ENCODE assay signal across 21 cellular contexts in genomic region chr9:129354498-129354897, GRCh38.
DNase-seq lines count a peak whose midpoint lies in the region; ATAC-seq and TF ChIP-seq lines count a peak whose summit lies in the region.
"Had no signal": no experiment of that assay in that cellular context is flagged by ENCODE, and none has a peak within 500 bp of the region (broad histone marks: within the 10 kb centered on the region; RNA-seq: fewer than 3 reads in every experiment).

No MANE protein-coding gene starts in this region.

- CTCF ChIA-PET in IMR-90 (lab: Yijun Ruan, JAX) = no interaction called here
- CTCF ChIA-PET in activated CD4-positive, alpha-beta memory T cell treated with anti-CD3 and anti-CD28 coated beads, Interleukin-2, amount 10 ng/mL, durations not matched to agents 7 days and 5 days (lab: Charles Lee) = no interaction called here

- no peaks in the 10 kb centered on the region for H3K27me3 ChIP-seq in IMR-90 (ENCODE audit: control insufficient read depth, insufficient read depth, low read length)

- peaks cover 15% of the 10 kb centered on the region; the same call in 1 of the 2 replicates for H3K4me1 ChIP-seq in IMR-90 (ENCODE audit: control insufficient read depth, insufficient read depth, low read length)
- H3K4me1 ChIP-seq: Caco-2 had no signal

- H4K20me1 ChIP-seq in IMR-90 (ENCODE audit: insufficient read depth, low read length) = no peaks in the 10 kb centered on the region

- no peak overlapping the region for H3K23ac ChIP-seq in IMR-90 (ENCODE audit: low read depth, low read length)

- in situ Hi-C loops in IMR-90 (cut with MboI; ENCODE audit: low sequenced_read_pairs) = no loop called here

- H3K27ac ChIP-seq in IMR-90 (ENCODE audit: insufficient read depth, low read length) = no peak overlapping the region
- H3K27ac ChIP-seq: KMS-11, RWPE1 had no signal

- no peak overlapping the region for H2AK5ac ChIP-seq in IMR-90 (ENCODE audit: low read depth, low read length)

- H3K27me3 Mint-ChIP-seq in dendritic cell treated with granulocyte-macrophage colony-stimulating factor and Interleukin-4, amounts not matched to agents 40 ng/mL and 50 ng/mL, for 4 days = peaks cover 4% of the 10 kb centered on the region
- H3K27me3 Mint-ChIP-seq in nephron (ENCODE audit: low read depth) = no peaks in the 10 kb centered on the region
- no peaks in the 10 kb centered on the region for H3K27me3 Mint-ChIP-seq in type B pancreatic cell
- H3K27me3 Mint-ChIP-seq in activated CD4-positive, alpha-beta memory T cell treated with anti-CD3 and anti-CD28 coated beads, Interleukin-2, amount 10 ng/mL, durations not matched to agents 7 days and 5 days = peaks cover 9% of the 10 kb centered on the region

- H2BK120ac ChIP-seq in IMR-90 (ENCODE audit: low read depth, low read length) = no peak overlapping the region

- no peak overlapping the region for H3K4me3 Mint-ChIP-seq in dendritic cell treated with granulocyte-macrophage colony-stimulating factor and Interleukin-4, amounts not matched to agents 40 ng/mL and 50 ng/mL, for 4 days
- H3K4me3 Mint-ChIP-seq in nephron (no peak overlapping the region), type B pancreatic cell (no peak overlapping the region)
- H3K4me3 Mint-ChIP-seq in activated CD4-positive, alpha-beta memory T cell treated with anti-CD3 and anti-CD28 coated beads, Interleukin-2, amount 10 ng/mL, durations not matched to agents 7 days and 5 days = no peak overlapping the region
- H3K4me3 Mint-ChIP-seq: CD8-positive, alpha-beta T cell; GM23338; HFFc6 had no signal

- no peak for TF ChIP-seq RAD21 in IMR-90 (IDR thresholded peaks at IDR 0.05; ENCODE audit: low read length)

- no peak overlapping the region for H3K4me3 ChIP-seq in IMR-90 (ENCODE audit: insufficient read depth, low read depth, low read length)
- H3K4me3 ChIP-seq: GM23338, HAP-1 had no signal

- H4K8ac ChIP-seq in IMR-90 (ENCODE audit: low read depth in 2 of 2, low read length in 2 of 2) = no peak overlapping the region

- H3K36me3 Mint-ChIP-seq in dendritic cell treated with granulocyte-macrophage colony-stimulating factor and Interleukin-4, amounts not matched to agents 40 ng/mL and 50 ng/mL, for 4 days (ENCODE audit: low read depth) = no peaks in the 10 kb centered on the region
- H3K36me3 Mint-ChIP-seq in nephron (ENCODE audit: low read depth) = no peaks in the 10 kb centered on the region
- H3K36me3 Mint-ChIP-seq in type B pancreatic cell = no peaks in the 10 kb centered on the region
- H3K36me3 Mint-ChIP-seq in activated CD4-positive, alpha-beta memory T cell treated with anti-CD3 and anti-CD28 coated beads, Interleukin-2, amount 10 ng/mL, durations not matched to agents 7 days and 5 days (ENCODE audit: low read depth) = no peaks in the 10 kb centered on the region
- H3K36me3 Mint-ChIP-seq: CD8-positive, alpha-beta T cell had no signal

- peak overlapping the region; percentile 26 for H3K27ac Mint-ChIP-seq in dendritic cell treated with granulocyte-macrophage colony-stimulating factor and Interleukin-4, amounts not matched to agents 40 ng/mL and 50 ng/mL, for 4 days
- H3K27ac Mint-ChIP-seq in nephron (peak overlapping the region; percentile 49 to 95 (median 76)), type B pancreatic cell (peak overlapping the region; percentile 31)
- H3K27ac Mint-ChIP-seq in activated CD4-positive, alpha-beta memory T cell treated with anti-CD3 and anti-CD28 coated beads, Interleukin-2, amount 10 ng/mL, durations not matched to agents 7 days and 5 days = no peak overlapping the region
- H3K27ac Mint-ChIP-seq: CD8-positive, alpha-beta T cell; GM23338; HFFc6 had no signal

- TF ChIP-seq CTCF in IMR-90 (conservative IDR thresholded peaks at IDR 0.05; ENCODE audit: low read depth, low read length) (no peak), nephron (IDR thresholded peaks at IDR 0.05; ENCODE audit: unreplicated experiment in 3 of 3) (no peak), type B pancreatic cell (conservative IDR thresholded peaks at IDR 0.05) (no peak)

- POLR2A ChIA-PET in IMR-90 (lab: Charles Lee; ENCODE audit: unreplicated experiment) = no interaction called here
- POLR2A ChIA-PET in activated CD4-positive, alpha-beta memory T cell treated with anti-CD3 and anti-CD28 coated beads, Interleukin-2, amount 10 ng/mL, durations not matched to agents 7 days and 5 days (lab: Charles Lee) = no interaction called here

- no peak overlapping the region for H3K9ac ChIP-seq in IMR-90 (ENCODE audit: low read depth, low read length)
- H3K9ac ChIP-seq: KMS-11 had no signal

- peak overlapping the region; percentile 65 for H2AK9ac ChIP-seq in IMR-90 (replicated peaks; ENCODE audit: low read depth, low read length, poor library complexity)

- intact Hi-C loops in IMR-90 (cut with micrococcal nuclease) = no loop called here
- intact Hi-C loops in dendritic cell treated with granulocyte-macrophage colony-stimulating factor and Interleukin-4, amounts not matched to agents 40 ng/mL and 50 ng/mL, for 4 days (cut with micrococcal nuclease) = no loop called here

- H2BK20ac ChIP-seq in IMR-90 (ENCODE audit: low read depth, low read length) = no peak overlapping the region

- no TSS peak for BruUV-seq in IMR-90 (replicated peaks; lab: Mats Ljungman, UMichigan)

- DNase-seq in IMR-90 (no peak), type B pancreatic cell (ENCODE audit: extremely low spot score, unreplicated experiment) (no peak), NCI-H345 (lab: John Stamatoyannopoulos, UW) (no peak), cerebellar nuclear complex (lab: John Stamatoyannopoulos, UW) (no peak)
- DNase-seq in activated CD4-positive, alpha-beta memory T cell treated with anti-CD3 and anti-CD28 coated beads, Interleukin-2, amount 10 ng/mL, durations not matched to agents 7 days and 5 days = no peak
- DNase-seq: AML-193; C1 segment of cervical spinal cord; Caco-2; CD8-positive, alpha-beta T cell; HFFc6; MM.1S; NCI-H2029; NCI-H446 treated with DMSO at 0.1 percent for 48 hours; NCI-H526; SHP77 had no signal

- H4K91ac ChIP-seq in IMR-90 (ENCODE audit: insufficient read depth, low read depth, low read length) = no peak overlapping the region

- no peak overlapping the region for H2BK5ac ChIP-seq in IMR-90 (ENCODE audit: low read depth, low read length, poor library complexity, severe bottlenecking)

- no peaks in the 10 kb centered on the region for H3K9me1 ChIP-seq in IMR-90 (ENCODE audit: insufficient read depth, low read length)

- no peak overlapping the region for H4K5ac ChIP-seq in IMR-90 (ENCODE audit: low read depth, low read length)

- H3K4ac ChIP-seq in IMR-90 (ENCODE audit: low read depth, low read length) = no peak overlapping the region

- no peak overlapping the region for H3K4me2 ChIP-seq in IMR-90 (ENCODE audit: low read depth, low read length)
- H3K4me2 ChIP-seq: GM23338, KMS-11 had no signal

- dilution Hi-C loops in IMR-90 (cut with HindIII; ENCODE audit: low sequenced_read_pairs, unreplicated experiment) = no loop called here

- H3K79me1 ChIP-seq in IMR-90 (ENCODE audit: low read depth in 1 of 2, low read length in 2 of 2) = no peaks in the 10 kb centered on the region

- no peak overlapping the region for H2BK15ac ChIP-seq in IMR-90 (ENCODE audit: low read depth, low read length)

- peaks cover 18% of the 10 kb centered on the region for H3K9me3 Mint-ChIP-seq in dendritic cell treated with granulocyte-macrophage colony-stimulating factor and Interleukin-4, amounts not matched to agents 40 ng/mL and 50 ng/mL, for 4 days
- peaks cover 4% of the 10 kb centered on the region for H3K9me3 Mint-ChIP-seq in nephron
- H3K9me3 Mint-ChIP-seq in type B pancreatic cell = no peaks in the 10 kb centered on the region
- H3K9me3 Mint-ChIP-seq in activated CD4-positive, alpha-beta memory T cell treated with anti-CD3 and anti-CD28 coated beads, Interleukin-2, amount 10 ng/mL, durations not matched to agents 7 days and 5 days = peaks cover 5% of the 10 kb centered on the region

- H3K9me3 ChIP-seq in IMR-90 (ENCODE audit: control insufficient read depth, insufficient read depth, low read length) = peaks cover 7% of the 10 kb centered on the region
- H3K9me3 ChIP-seq: HAP-1 had no signal

- H3K18ac ChIP-seq in IMR-90 (ENCODE audit: low read depth, low read length) = no peak overlapping the region

- H3K36me3 ChIP-seq in IMR-90 (ENCODE audit: control insufficient read depth, insufficient read depth, low read length) = no peaks in the 10 kb centered on the region
- H3K36me3 ChIP-seq: HAP-1 had no signal

- H3K4me1 Mint-ChIP-seq in dendritic cell treated with granulocyte-macrophage colony-stimulating factor and Interleukin-4, amounts not matched to agents 40 ng/mL and 50 ng/mL, for 4 days (ENCODE audit: low read depth) = peaks cover 44% of the 10 kb centered on the region
- H3K4me1 Mint-ChIP-seq in nephron = peaks cover 26% of the 10 kb centered on the region
- peaks cover 18% of the 10 kb centered on the region for H3K4me1 Mint-ChIP-seq in type B pancreatic cell (ENCODE audit: unreplicated experiment)
- no peaks in the 10 kb centered on the region for H3K4me1 Mint-ChIP-seq in activated CD4-positive, alpha-beta memory T cell treated with anti-CD3 and anti-CD28 coated beads, Interleukin-2, amount 10 ng/mL, durations not matched to agents 7 days and 5 days

- TF ChIP-seq POLR2A in IMR-90 (IDR thresholded peaks at IDR 0.05; ENCODE audit: low read depth, low read length) = no peak

- H2AFZ ChIP-seq in IMR-90 (replicated peaks; ENCODE audit: low read length, poor library complexity) = no peak overlapping the region
- H2AFZ ChIP-seq: GM23338 had no signal

- no peak for ATAC-seq in IMR-90 (ENCODE audit: low read depth)
- ATAC-seq: CD8-positive, alpha-beta T cell; GM23338 had no signal

- WGBS in IMR-90 (ENCODE audit: extremely low coverage in 2 of 2, insufficient read length in 1 of 2), 2 experiments = 84% methylated on average over 5 of the region's 7 CpGs; no CpG with 5 or more reads in 1 of the 2 experiments

- H3K56ac ChIP-seq in IMR-90 (ENCODE audit: extremely low read depth, insufficient read depth, low read length) = no peak overlapping the region

- no peak overlapping the region for H3K14ac ChIP-seq in IMR-90 (replicated peaks; ENCODE audit: low read depth, low read length)

TF ChIP-seq in IMR-90, 13 proteins besides CTCF, POLR2A, EP300 and RAD21 (continues in another document):
- TF ChIP-seq MAFK (IDR thresholded peaks at IDR 0.05; ENCODE audit: low read depth, low read length) (no peak), RFX5 (IDR thresholded peaks at IDR 0.05; ENCODE audit: low read depth, low read length) (no peak), MXI1 (IDR thresholded peaks at IDR 0.05; ENCODE audit: borderline replicate concordance, low read depth, low read length) (no peak), ELK1 (IDR thresholded peaks at IDR 0.05; ENCODE audit: borderline replicate concordance, low read depth, low read length) (no peak), RCOR1 (IDR thresholded peaks at IDR 0.05; ENCODE audit: insufficient replicate concordance, low read length) (no peak)
